ENCODE assay signal across 28 cellular contexts in genomic region chr10:72595436-72595835, GRCh38.
"Had no signal": no experiment of that assay in that cellular context is flagged by ENCODE, and none has a peak within 500 bp of the region (broad histone marks: within the 10 kb centered on the region; RNA-seq: fewer than 3 reads in every experiment).

No MANE protein-coding gene starts in this region.

- H3K27ac Mint-ChIP-seq: dendritic cell treated with granulocyte-macrophage colony-stimulating factor and Interleukin-4, amounts not matched to agents 40 ng/mL and 50 ng/mL, for 4 days; effector memory CD8-positive, alpha-beta T cell; endodermal cell had no signal

- H3K4me3 ChIP-seq: colonic mucosa, coronary artery, dorsolateral prefrontal cortex, esophagus muscularis mucosa, esophagus squamous epithelium, gastrocnemius medialis, gastroesophageal sphincter, heart left ventricle, heart right ventricle, hepatocyte had no signal

- H3K27me3 Mint-ChIP-seq: dendritic cell treated with granulocyte-macrophage colony-stimulating factor and Interleukin-4, amounts not matched to agents 40 ng/mL and 50 ng/mL, for 4 days; effector memory CD8-positive, alpha-beta T cell had no signal

- H3K36me3 ChIP-seq: colonic mucosa, esophagus muscularis mucosa, esophagus squamous epithelium, gastrocnemius medialis, gastroesophageal sphincter, heart left ventricle had no signal

- H3K27ac ChIP-seq: colonic mucosa, coronary artery, dorsolateral prefrontal cortex, epithelial cell of prostate, esophagus muscularis mucosa, esophagus squamous epithelium, foreskin keratinocyte, gastrocnemius medialis, gastroesophageal sphincter, heart left ventricle, heart right ventricle, hepatocyte had no signal

- H3K4me2 ChIP-seq: hepatocyte had no signal

- H3K27me3 ChIP-seq: colonic mucosa, dorsolateral prefrontal cortex, esophagus muscularis mucosa, esophagus squamous epithelium, foreskin keratinocyte, gastrocnemius medialis, gastroesophageal sphincter, heart left ventricle, heart right ventricle, hepatocyte had no signal

- FAIRE-seq: colon, endometrium, frontal cortex had no signal

- DNase-seq: colonic mucosa; cortex of kidney; dermis blood vessel endothelial cell; dorsolateral prefrontal cortex; effector CD4-positive, alpha-beta T cell; effector CD8-positive, alpha-beta T cell; effector memory CD4-positive, alpha-beta T cell; effector memory CD8-positive, alpha-beta T cell; endodermal cell; erythroblast; esophagus squamous epithelium; foreskin fibroblast; foreskin keratinocyte; foreskin melanocyte; gastrocnemius medialis; glutamatergic neuron; head of caudate nucleus; heart left ventricle; heart right ventricle had no signal

- H2AFZ ChIP-seq: hepatocyte had no signal

- H3K9me3 ChIP-seq: colonic mucosa, esophagus muscularis mucosa, esophagus squamous epithelium, gastrocnemius medialis, gastroesophageal sphincter had no signal

- H3K9me3 Mint-ChIP-seq: dendritic cell treated with granulocyte-macrophage colony-stimulating factor and Interleukin-4, amounts not matched to agents 40 ng/mL and 50 ng/mL, for 4 days; effector memory CD8-positive, alpha-beta T cell had no signal

- H3K4me1 ChIP-seq: colonic mucosa, esophagus muscularis mucosa, esophagus squamous epithelium, gastroesophageal sphincter had no signal

- H3K4me3 Mint-ChIP-seq: dendritic cell treated with granulocyte-macrophage colony-stimulating factor and Interleukin-4, amounts not matched to agents 40 ng/mL and 50 ng/mL, for 4 days; effector memory CD8-positive, alpha-beta T cell; endodermal cell had no signal
